Comparison of ENCODE assay signal across 3 cellular contexts in genomic region chr13:58463841-58464240, GRCh38.
TF ChIP-seq lines count a peak whose summit lies in the region.

No MANE protein-coding gene starts in this region.

TF ChIP-seq in A549, 52 proteins besides CTCF, POLR2A, EP300 and RAD21 (continued from another document):
- no peak for TF ChIP-seq PBX3 (IDR thresholded peaks at IDR 0.05)
- TF ChIP-seq FOSL2 (IDR thresholded peaks at IDR 0.05): no peak
- no peak for TF ChIP-seq FOSL2 (CRISPR knock-in tag; IDR thresholded peaks at IDR 0.05)
- TF ChIP-seq MAFK (IDR thresholded peaks at IDR 0.05; ENCODE audit: partially characterized antibody): peak; percentile 81

TF ChIP-seq in IMR-90, 13 proteins besides CTCF, POLR2A, EP300 and RAD21 (continued from another document):
- TF ChIP-seq MAFK (IDR thresholded peaks at IDR 0.05; ENCODE audit: low read depth, low read length): peak; percentile 95
- no peak for TF ChIP-seq MXI1 (IDR thresholded peaks at IDR 0.05; ENCODE audit: borderline replicate concordance, low read depth, low read length)
- TF ChIP-seq FOS (IDR thresholded peaks at IDR 0.05; ENCODE audit: low read depth, low read length): no peak

TF ChIP-seq in H1, 55 proteins besides CTCF, POLR2A, EP300 and RAD21:
- TF ChIP-seq MAFK (IDR thresholded peaks at IDR 0.05; ENCODE audit: low read depth, low read length): peak; percentile 69; the same call in 1 of the 2 replicates
- no peak for TF ChIP-seq TAF7 (optimal IDR thresholded peaks at IDR 0.05; ENCODE audit: borderline replicate concordance, low read depth, low read length)
- TF ChIP-seq ATF3 (IDR thresholded peaks at IDR 0.05; ENCODE audit: insufficient read depth, low read depth, low read length): no peak
- TF ChIP-seq SUZ12 (IDR thresholded peaks at IDR 0.05; ENCODE audit: low read length): no peak
- TF ChIP-seq CHD1 (IDR thresholded peaks at IDR 0.05; ENCODE audit: low read depth, low read length): no peak
- TF ChIP-seq CTBP2 (IDR thresholded peaks at IDR 0.05; ENCODE audit: borderline replicate concordance, insufficient read depth, insufficient read length, low read length): no peak
- TF ChIP-seq CBX5 (IDR thresholded peaks at IDR 0.05; ENCODE audit: low read depth, low read length): no peak
- no peak for TF ChIP-seq NRF1 (IDR thresholded peaks at IDR 0.05; ENCODE audit: low read depth, low read length)
- no peak for TF ChIP-seq EGR1 (IDR thresholded peaks at IDR 0.05; ENCODE audit: borderline replicate concordance, low read depth, low read length)
